ENCODE assay signal across 2 cellular contexts in genomic region chr7:117138943-117139690, GRCh38.
TF ChIP-seq lines count a peak whose summit lies in the region.

No MANE protein-coding gene starts in this region.

TF ChIP-seq in A549, 52 proteins besides CTCF, POLR2A, EP300 and RAD21 (continued from another document):
- no peak for TF ChIP-seq FOXS1 (CRISPR knock-in tag; IDR thresholded peaks at IDR 0.05)
- no peak for TF ChIP-seq PHF8 (IDR thresholded peaks at IDR 0.05; ENCODE audit: borderline replicate concordance, low read depth)
- TF ChIP-seq ZSCAN20 (CRISPR knock-in tag; IDR thresholded peaks at IDR 0.05): no peak
- TF ChIP-seq JUN (IDR thresholded peaks at IDR 0.05): no peak
- TF ChIP-seq FOSB (CRISPR knock-in tag; IDR thresholded peaks at IDR 0.05): no peak
- no peak for TF ChIP-seq EHMT2 (IDR thresholded peaks at IDR 0.05; ENCODE audit: low read depth)
- TF ChIP-seq CEBPB (IDR thresholded peaks at IDR 0.05): no peak
- TF ChIP-seq ZNF302 (CRISPR knock-in tag; IDR thresholded peaks at IDR 0.05): no peak
- no peak for TF ChIP-seq FOSL2 (IDR thresholded peaks at IDR 0.05)
- TF ChIP-seq FOSL2 (CRISPR knock-in tag; IDR thresholded peaks at IDR 0.05): no peak
- TF ChIP-seq BHLHE40 (IDR thresholded peaks at IDR 0.05; ENCODE audit: low read depth, low read length): no peak
- no peak for TF ChIP-seq MYC (IDR thresholded peaks at IDR 0.05; ENCODE audit: borderline replicate concordance, low read length)
- no peak for TF ChIP-seq RFX5 (IDR thresholded peaks at IDR 0.05)
- TF ChIP-seq MAX (IDR thresholded peaks at IDR 0.05): no peak
- no peak for TF ChIP-seq E2F6 (IDR thresholded peaks at IDR 0.05; ENCODE audit: borderline replicate concordance, low read depth)

TF ChIP-seq in H1, 55 proteins besides CTCF, POLR2A, EP300 and RAD21:
- peak; percentile 93 for TF ChIP-seq CHD7 (IDR thresholded peaks at IDR 0.05; ENCODE audit: insufficient replicate concordance, low read length)
- no peak for TF ChIP-seq SIN3A (conservative IDR thresholded peaks at IDR 0.05 in 1 of 2, IDR thresholded peaks at IDR 0.05 in 1 of 2; ENCODE audit: low read depth in 1 of 2, low read length in 2 of 2)
- no peak for TF ChIP-seq CHD2 (IDR thresholded peaks at IDR 0.05; ENCODE audit: low read length)
- peak; percentile 49; the same call in 1 of the 2 replicates for TF ChIP-seq CEBPB (IDR thresholded peaks at IDR 0.05; ENCODE audit: low read depth, low read length)
- TF ChIP-seq SAP30 (IDR thresholded peaks at IDR 0.05; ENCODE audit: insufficient read depth, insufficient replicate concordance, low read length): no peak
- TF ChIP-seq EGR1 (IDR thresholded peaks at IDR 0.05; ENCODE audit: borderline replicate concordance, low read depth, low read length): no peak
- no peak for TF ChIP-seq BRCA1 (IDR thresholded peaks at IDR 0.05; ENCODE audit: low read depth, low read length)
